Comparison of ENCODE assay signal across 8 cellular contexts in the genomic region with DNA sequence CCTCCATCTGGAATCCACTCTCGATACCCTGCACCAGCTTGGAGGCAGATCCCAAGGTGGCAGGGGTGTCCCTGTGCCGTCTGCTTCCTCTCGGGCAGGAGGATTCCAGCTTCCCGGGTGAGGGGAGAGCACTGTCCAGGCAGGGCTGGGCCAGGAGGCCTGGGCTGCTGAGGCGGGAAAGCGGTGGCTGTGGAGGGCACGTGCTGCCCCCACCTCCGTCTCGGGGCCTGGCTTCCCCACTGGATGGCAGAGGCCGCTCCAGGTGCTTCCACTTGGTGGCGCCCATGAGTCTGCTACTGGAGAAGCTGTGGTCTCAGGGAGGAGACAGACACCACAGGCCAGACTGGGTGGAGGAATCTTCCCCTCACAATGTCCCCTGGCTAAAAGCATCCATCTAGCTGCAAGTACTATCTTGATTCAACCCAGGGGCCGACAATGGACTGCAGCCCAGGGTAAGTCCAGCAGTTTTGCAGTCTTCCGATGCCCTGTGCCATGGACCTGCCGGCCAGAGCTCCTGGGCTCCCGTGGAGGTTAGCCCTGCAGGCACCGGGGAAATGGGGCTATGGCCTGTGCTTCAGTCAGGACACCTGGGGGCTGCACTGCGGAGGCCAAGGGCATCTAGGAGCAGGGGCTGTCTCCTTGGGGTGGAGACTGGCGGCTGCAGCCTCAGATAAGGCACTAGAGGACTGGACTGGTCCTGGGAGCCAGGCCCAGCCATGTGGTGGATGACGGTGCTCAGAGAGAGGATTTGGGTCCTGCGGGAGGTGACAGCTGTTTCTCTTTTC. TPM values are rescaled to one million over a fixed set of nuclear protein-coding genes. Genes with fewer than 3 reads are reported as not detected.
DNase-seq lines count a peak whose midpoint lies in the region; ATAC-seq and TF ChIP-seq lines count a peak whose summit lies in the region.

No MANE protein-coding gene starts in this region.

- no peak overlapping the region for H3K4me3 Mint-ChIP-seq in H9
- H3K4me3 Mint-ChIP-seq in neural progenitor cell, result no peak overlapping the region

- peaks cover 8% of the 10 kb centered on the region for H3F3A ChIP-seq in neural progenitor cell (ENCODE audit: low read depth)

- H3K27me3 Mint-ChIP-seq in H9 (ENCODE audit: low read depth) (no peaks in the 10 kb centered on the region), neural progenitor cell (ENCODE audit: insufficient read depth, low read depth) (peaks cover 7% of the 10 kb centered on the region)

- no peaks in the 10 kb centered on the region for H4K20me1 ChIP-seq in H9 (ENCODE audit: control insufficient read depth, insufficient read depth, insufficient read length)
- no peaks in the 10 kb centered on the region for H4K20me1 ChIP-seq in neural progenitor cell (ENCODE audit: low read depth)

- no peak overlapping the region for H3K4me3 ChIP-seq in neural progenitor cell

- H3K4me1 Mint-ChIP-seq in H9 (peaks cover 2 to 15% of the 10 kb centered on the region in 2 experiments; a peak in 3 of 4 replicates), neural progenitor cell (no peaks in the 10 kb centered on the region)

- no peak overlapping the region for H3K4ac ChIP-seq in H9 (ENCODE audit: low read depth, low read length)

- H3K27ac Mint-ChIP-seq in H9, result peak overlapping the region in 1 of 3 experiments; percentile 62; a peak in 1 of 7 replicates
- no peak overlapping the region for H3K27ac Mint-ChIP-seq in neural progenitor cell

- H3K23me2 ChIP-seq in H9 (ENCODE audit: insufficient read length, low read depth, low read length, poor library complexity, severe bottlenecking), result no peaks in the 10 kb centered on the region

- H3K9ac ChIP-seq in H9 (ENCODE audit: extremely low read depth, insufficient read length, low read length) (no peak overlapping the region), neural progenitor cell (no peak overlapping the region)

- H3K27me3 ChIP-seq in H9 (ENCODE audit: insufficient read depth, low read length), result no peaks in the 10 kb centered on the region
- no peaks in the 10 kb centered on the region for H3K27me3 ChIP-seq in neural progenitor cell

- TF ChIP-seq CTCF in AG09319 (IDR thresholded peaks at IDR 0.05; ENCODE audit: low read depth, low read length) (peak; percentile 52), H9 (conservative IDR thresholded peaks at IDR 0.05) (peak; percentile 81), VCaP (conservative IDR thresholded peaks at IDR 0.05) (peak; percentile 32), neural progenitor cell (IDR thresholded peaks at IDR 0.05) (peak; percentile 64)

- no peak overlapping the region for H2BK5ac ChIP-seq in H9 (ENCODE audit: insufficient read length, low read length)

- H3K79me1 ChIP-seq in H9 (ENCODE audit: insufficient read depth, low read depth, low read length, poor library complexity, severe bottlenecking), result no peaks in the 10 kb centered on the region

- no peaks in the 10 kb centered on the region for H3K36me3 ChIP-seq in neural progenitor cell

- H3K4me1 ChIP-seq in H9 (ENCODE audit: insufficient read depth, low read length) (no peaks in the 10 kb centered on the region; the same call in 1 of the 2 replicates), neural progenitor cell (peaks cover 4% of the 10 kb centered on the region)

- peak overlapping the region; percentile 51 for H3K18ac ChIP-seq in H9 (ENCODE audit: insufficient read length, low read depth, low read length)

- H2BK20ac ChIP-seq in H9 (ENCODE audit: low read depth, low read length, poor library complexity, severe bottlenecking), result no peak overlapping the region

- no CpG with 5 or more reads among the region's 20 CpGs for WGBS in H9 (ENCODE audit: extremely low coverage, insufficient read length, low lambda C conversion rate)

- H3K23ac ChIP-seq in H9 (ENCODE audit: insufficient read length, low read depth, low read length), result no peak overlapping the region

- H2BK15ac ChIP-seq in H9 (ENCODE audit: low read depth, low read length), result no peak overlapping the region

- H3K56ac ChIP-seq in H9 (ENCODE audit: insufficient read length, low read depth, low read length), result no peak overlapping the region

- no peak overlapping the region for H2BK12ac ChIP-seq in H9 (ENCODE audit: insufficient read length, low read depth, low read length)

- H3K79me2 ChIP-seq in H9 (ENCODE audit: insufficient read depth, low read length) (no peaks in the 10 kb centered on the region), neural progenitor cell (ENCODE audit: low read depth) (no peaks in the 10 kb centered on the region)

- no peak overlapping the region for H2BK120ac ChIP-seq in H9 (ENCODE audit: low read depth, low read length, poor library complexity, severe bottlenecking)

- no peak overlapping the region for H2AFZ ChIP-seq in H9 (ENCODE audit: low read length)
- H2AFZ ChIP-seq in neural progenitor cell (replicated peaks), result no peak overlapping the region

- DNase-seq in AG09319 (ENCODE audit: extremely low read depth, low read depth) (no peak), H9 (peak; percentile 93), neural progenitor cell (ENCODE audit: low spot score) (peak; percentile 79), RKO (ENCODE audit: low spot score) (no peak)
- peak; percentile 6 for DNase-seq in effector CD8-positive, alpha-beta T cell (lab: John Stamatoyannopoulos, UW)

- H4K91ac ChIP-seq in H9 (ENCODE audit: insufficient read length, low read depth, low read length), result no peak overlapping the region

- peak overlapping the region; percentile 36; the same call in 1 of the 2 replicates for H3K14ac ChIP-seq in H9 (ENCODE audit: insufficient read depth, low read length)

- H2AK5ac ChIP-seq in H9 (ENCODE audit: insufficient read length, low read length), result no peak overlapping the region

- H4K5ac ChIP-seq in H9 (ENCODE audit: insufficient read length, low read depth, low read length), result no peak overlapping the region

- ATAC-seq in HG03025 (IDR thresholded peaks at IDR 0.05; ENCODE audit: low FRiP score, unreplicated experiment), result no peak
- no peak for ATAC-seq in GM18511 (IDR thresholded peaks at IDR 0.05; ENCODE audit: unreplicated experiment)

- H3K9me3 Mint-ChIP-seq in H9 (no peaks in the 10 kb centered on the region), neural progenitor cell (no peaks in the 10 kb centered on the region)

- H3T11ph ChIP-seq in H9 (ENCODE audit: low read length), result no peak overlapping the region

- H3K27ac ChIP-seq in H9 (ENCODE audit: insufficient read length, low read depth, low read length), result no peak overlapping the region
- no peak overlapping the region for H3K27ac ChIP-seq in VCaP
- no peak overlapping the region for H3K27ac ChIP-seq in neural progenitor cell

- H3K9me3 ChIP-seq in H9 (ENCODE audit: control insufficient read depth, low read depth, low read length) (no peaks in the 10 kb centered on the region), neural progenitor cell (ENCODE audit: low read depth) (no peaks in the 10 kb centered on the region)

- H4K8ac ChIP-seq in H9 (replicated peaks; ENCODE audit: insufficient read length, low read depth, low read length), result no peak overlapping the region

- H3K4me2 ChIP-seq in H9 (ENCODE audit: insufficient read depth, insufficient read length, low read length) (no peak overlapping the region), neural progenitor cell (no peak overlapping the region)

- H3K36me3 Mint-ChIP-seq in H9 (ENCODE audit: insufficient read depth in 1 of 3, low read depth in 3 of 3) (peaks cover 2 to 19% (median 17%) of the 10 kb centered on the region in 3 experiments), neural progenitor cell (peaks cover 7% of the 10 kb centered on the region)

RNA-seq across cellular contexts. Expression of gene EIF4G3, which starts 41.3 kb away (rescaled TPM):
- total RNA-seq in H9 (2021) (65.5 and 72.0 TPM in 2 replicates), neural progenitor cell (ENCODE audit: low replicate concordance) (67.0 and 73.4 TPM in 2 replicates)

Comparison
In these comparisons a context has a peak if more than half of its experiments do, and no peak if none do; other contexts are left out.
1. DNase-seq: peak in H9 (single experiment), effector CD8-positive, alpha-beta T cell (single experiment) and neural progenitor cell (single experiment); none in AG09319 (single experiment) and RKO (single experiment).
2. Peak in every context shown above with its lines, with median percentiles within 50 percentile points of each other: CTCF ChIP-seq.